In genomic region chr20:18466574-18466893, GRCh38 we compare ENCODE assay signal across 8 cellular contexts. TPM values are rescaled to one million over a fixed set of nuclear protein-coding genes. Genes with fewer than 3 reads are reported as not detected.
DNase-seq lines count a peak whose midpoint lies in the region; ATAC-seq and TF ChIP-seq lines count a peak whose summit lies in the region.

No MANE protein-coding gene starts in this region.

- no peaks in the 10 kb centered on the region for H3F3A ChIP-seq in GM23248 (ENCODE audit: insufficient read depth)
- H3F3A ChIP-seq in OCI-LY1 (ENCODE audit: insufficient read depth, low read length) = no peaks in the 10 kb centered on the region

- H3K36me3 ChIP-seq in ES-I3 (ENCODE audit: insufficient read depth, low read length) (no peaks in the 10 kb centered on the region; the same call in 1 of the 2 replicates), GM23248 (ENCODE audit: low read depth) (no peaks in the 10 kb centered on the region), OCI-LY1 (ENCODE audit: insufficient read depth, low read length) (peaks cover 7% of the 10 kb centered on the region; the same call in 1 of the 2 replicates)

- in situ Hi-C loops in GM23248 (cut with MboI) = no loop called here

- no peaks in the 10 kb centered on the region for H3K36me3 Mint-ChIP-seq in neural crest cell (ENCODE audit: low read depth)

- H3K9me3 ChIP-seq in ES-I3 (ENCODE audit: control insufficient read depth, insufficient read depth, low read length) (no peaks in the 10 kb centered on the region), GM23248 (ENCODE audit: low read depth) (no peaks in the 10 kb centered on the region), OCI-LY1 (ENCODE audit: low read length) (no peaks in the 10 kb centered on the region)

- H3K79me2 ChIP-seq in GM23248 (ENCODE audit: insufficient read depth) = peaks cover 43% of the 10 kb centered on the region
- peaks cover 13% of the 10 kb centered on the region for H3K79me2 ChIP-seq in OCI-LY1 (ENCODE audit: insufficient read depth, low read length)

- H3K27me3 Mint-ChIP-seq in neural crest cell (ENCODE audit: low read depth) = no peaks in the 10 kb centered on the region

- no peaks in the 10 kb centered on the region for H4K20me1 ChIP-seq in GM23248 (ENCODE audit: insufficient read depth)
- no peaks in the 10 kb centered on the region for H4K20me1 ChIP-seq in OCI-LY1 (ENCODE audit: insufficient read depth, low read length)

- TF ChIP-seq CTCF in OCI-LY1 (IDR thresholded peaks at IDR 0.05; ENCODE audit: low read length) = no peak
- TF ChIP-seq CTCF in epithelial cell of esophagus (IDR thresholded peaks at IDR 0.05; ENCODE audit: insufficient read depth, low read depth, low read length, missing control alignments) = no peak
- no peak for TF ChIP-seq CTCF in neural crest cell (conservative IDR thresholded peaks at IDR 0.05)

- H3K4me1 ChIP-seq in ES-I3 (ENCODE audit: insufficient read depth, low read length) = no peaks in the 10 kb centered on the region
- peaks cover 11% of the 10 kb centered on the region for H3K4me1 ChIP-seq in GM23248 (ENCODE audit: insufficient read depth)
- peaks cover 19% of the 10 kb centered on the region for H3K4me1 ChIP-seq in OCI-LY1 (ENCODE audit: insufficient read depth, low read length, severe bottlenecking)

- peak overlapping the region; percentile 93 for H3K4me3 Mint-ChIP-seq in neural crest cell

- H3K27ac Mint-ChIP-seq in neural crest cell (ENCODE audit: unreplicated experiment) = no peak overlapping the region

- H3K4me3 ChIP-seq in GM23248 (peak overlapping the region; percentile 99), OCI-LY1 (ENCODE audit: low read depth, low read length, poor library complexity, severe bottlenecking) (peak overlapping the region; percentile 90), epithelial cell of esophagus (ENCODE audit: low read length) (peak overlapping the region; percentile 98)

- no peak for DNase-seq in GM23248
- DNase-seq in epithelial cell of esophagus (ENCODE audit: low read depth) = no peak
- DNase-seq in neural crest cell (ENCODE audit: low read depth, low spot score) = no peak
- DNase-seq in NCI-H1105 (lab: John Stamatoyannopoulos, UW) = no peak
- no peak for DNase-seq in AG08396 (ENCODE audit: low spot score)

- no peaks in the 10 kb centered on the region for H3K9me3 Mint-ChIP-seq in neural crest cell

- H3K4me1 Mint-ChIP-seq in neural crest cell = peaks cover 29% of the 10 kb centered on the region

- no peak for ATAC-seq in GM21825 (IDR thresholded peaks at IDR 0.05; ENCODE audit: unreplicated experiment)

- no peak overlapping the region for H3K27ac ChIP-seq in GM23248
- no peak overlapping the region for H3K27ac ChIP-seq in OCI-LY1 (ENCODE audit: low read depth, low read length, poor library complexity, severe bottlenecking)

- H3K9me2 ChIP-seq in GM23248 (ENCODE audit: insufficient read depth) (no peaks in the 10 kb centered on the region), OCI-LY1 (ENCODE audit: low read depth, low read length) (no peaks in the 10 kb centered on the region)

- H2AFZ ChIP-seq in GM23248 (peak overlapping the region; percentile 96), OCI-LY1 (ENCODE audit: low read length) (peak overlapping the region; percentile 37; the same call in 1 of the 2 replicates)

- peak overlapping the region; percentile 79 for H3K9ac ChIP-seq in ES-I3 (ENCODE audit: low read depth, low read length)
- peak overlapping the region; percentile 96 for H3K9ac ChIP-seq in GM23248
- H3K9ac ChIP-seq in OCI-LY1 (ENCODE audit: low read length) = peak overlapping the region; percentile 86; the same call in 1 of the 2 replicates

- WGBS in GM23248 (ENCODE audit: low coverage in 1 of 2, low lambda C conversion rate in 2 of 2, missing lambda C conversion rate in 2 of 2), 2 experiments = 5% methylated on average over 15 of the region's 15 CpGs

- peak overlapping the region; percentile 86 for H3K4me2 ChIP-seq in GM23248 (ENCODE audit: unreplicated experiment)
- peak overlapping the region; percentile 99 for H3K4me2 ChIP-seq in OCI-LY1 (ENCODE audit: low read length)

- H3K27me3 ChIP-seq in GM23248 (replicated peaks; ENCODE audit: insufficient read depth) (no peaks in the 10 kb centered on the region), OCI-LY1 (ENCODE audit: insufficient read depth, low read length) (no peaks in the 10 kb centered on the region)

RNA-seq across cellular contexts. Expression of gene DZANK1, which starts 0.3 kb away (rescaled TPM):
- 1.2 and 3.4 TPM in 2 replicates for total RNA-seq in GM23248 (2014; rRNA removed; shearing (Covaris generic))
- 1.6 TPM in 2 replicates for polyA plus RNA-seq in GM23248 (2016; fragmentation: Nextera tagmentation; extraction: Ambion mirVana)
- 7.5 and 8.0 TPM in 2 replicates for total RNA-seq in neural crest cell

RNA-seq across cellular contexts. Expression of gene POLR3F, which starts 0.7 kb away (rescaled TPM):
- total RNA-seq in GM23248 (2014; rRNA removed; shearing (Covaris generic)) = 11.2 and 12.9 TPM in 2 replicates
- polyA plus RNA-seq in GM23248 (2016; fragmentation: Nextera tagmentation; extraction: Ambion mirVana) = 11.3 and 12.4 TPM in 2 replicates
- total RNA-seq in neural crest cell = 12.9 and 14.1 TPM in 2 replicates

RNA-seq across cellular contexts. Expression of gene RBBP9, which starts 30.5 kb away (rescaled TPM):
- total RNA-seq in GM23248 (2014; rRNA removed; shearing (Covaris generic)) = 29.9 and 32.1 TPM in 2 replicates
- 11.3 and 11.6 TPM in 2 replicates for polyA plus RNA-seq in GM23248 (2016; fragmentation: Nextera tagmentation; extraction: Ambion mirVana)
- 23.6 and 23.7 TPM in 2 replicates for total RNA-seq in neural crest cell

RNA-seq across cellular contexts. Expression of gene SEC23B, which starts 41.2 kb away (rescaled TPM):
- 48.5 and 49.2 TPM in 2 replicates for total RNA-seq in GM23248 (2014; rRNA removed; shearing (Covaris generic))
- 36.8 and 43.8 TPM in 2 replicates for polyA plus RNA-seq in GM23248 (2016; fragmentation: Nextera tagmentation; extraction: Ambion mirVana)
- 50.6 and 58.9 TPM in 2 replicates for total RNA-seq in neural crest cell
